ENCODE assay signal across 1 cellular context in the genomic region with DNA sequence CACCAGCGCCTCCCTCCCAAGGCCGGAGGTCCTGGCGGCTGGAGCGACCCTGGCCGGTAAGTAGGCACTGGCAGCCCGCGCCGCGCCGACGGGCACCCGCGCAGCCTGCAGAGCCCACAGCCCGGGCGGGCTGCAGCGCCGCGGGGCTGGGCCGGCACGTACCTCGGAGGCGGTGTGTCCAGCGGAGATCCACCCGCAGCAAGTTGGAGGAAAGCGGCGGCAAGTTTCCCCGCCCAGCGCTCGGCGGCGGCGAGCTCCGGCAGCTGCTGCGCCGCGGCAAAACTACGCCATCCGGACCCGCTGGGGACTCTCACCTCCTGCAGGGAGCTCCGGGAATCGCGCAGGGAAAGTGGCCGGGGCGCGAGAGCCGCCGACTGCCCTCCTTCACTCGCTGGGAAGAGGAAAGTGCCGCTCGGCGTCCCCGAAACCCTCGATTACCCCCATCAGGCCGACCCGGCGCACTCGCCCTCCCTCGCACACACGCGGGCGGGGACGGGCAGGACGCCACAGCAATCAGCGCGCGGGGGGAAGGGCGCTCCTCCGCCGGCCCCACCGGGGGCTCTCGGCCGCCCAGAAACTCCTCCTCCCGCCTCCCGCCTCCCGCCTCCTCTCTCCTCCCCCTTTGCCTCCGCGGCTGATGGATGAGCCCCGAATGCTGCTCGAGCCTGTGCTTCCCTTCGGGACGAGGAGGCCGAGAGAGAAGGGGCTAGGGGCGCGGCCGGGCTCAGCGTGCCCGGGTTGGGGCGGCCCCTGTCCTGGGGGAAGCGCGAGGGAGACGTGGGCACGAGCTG.
TF ChIP-seq lines count a peak whose summit lies in the region.

A gene (minus strand): TSS at position 436 of the 791 bp plus-strand sequence. CDS start 24,620 bp downstream, outside the sequence.

TF ChIP-seq in HEK293, 187 proteins besides CTCF, POLR2A, EP300 and RAD21 (continued from another document):
- TF ChIP-seq ZSCAN30 (tag by site-specific recombination; IDR thresholded peaks at IDR 0.05) (peak; percentile 87; the same call in 1 of the 2 replicates), SP7 (tag by site-specific recombination; IDR thresholded peaks at IDR 0.05) (peak; percentile 91), ZNF146 (tag by site-specific recombination; IDR thresholded peaks at IDR 0.05) (peak; percentile 35; the same call in 1 of the 2 replicates), ZNF791 (tag by site-specific recombination; IDR thresholded peaks at IDR 0.05) (no peak), ZNF366 (tag by site-specific recombination; conservative IDR thresholded peaks at IDR 0.05) (peak; percentile 80), MYNN (tag by site-specific recombination; IDR thresholded peaks at IDR 0.05; ENCODE audit: borderline replicate concordance) (peak; percentile 61; the same call in 1 of the 2 replicates), GFI1B (tag by site-specific recombination; IDR thresholded peaks at IDR 0.05) (peak; percentile 47; the same call in 1 of the 2 replicates), BCL11B (tag by site-specific recombination; IDR thresholded peaks at IDR 0.05; ENCODE audit: low read depth) (peak; percentile 94), BCL11A (tag by site-specific recombination; IDR thresholded peaks at IDR 0.05; ENCODE audit: low read depth) (peak; percentile 53; the same call in 1 of the 2 replicates), IKZF3 (tag by site-specific recombination; IDR thresholded peaks at IDR 0.05) (peak; percentile 80; the same call in 1 of the 2 replicates), ZNF777 (tag by site-specific recombination; IDR thresholded peaks at IDR 0.05; ENCODE audit: borderline replicate concordance) (0 out of 2 replicates have a peak, but pooled peaks have one; percentile 15), ZNF184 (tag by site-specific recombination; IDR thresholded peaks at IDR 0.05) (no peak), ZNF501 (tag by site-specific recombination; IDR thresholded peaks at IDR 0.05) (peak; percentile 93), ZNF341 (tag by site-specific recombination; IDR thresholded peaks at IDR 0.05; ENCODE audit: low read depth) (peak; percentile 76), ZBTB7A (tag by site-specific recombination; IDR thresholded peaks at IDR 0.05; ENCODE audit: low read depth) (0 out of 2 replicates have a peak, but pooled peaks have one; percentile 72), SP3 (tag by site-specific recombination; IDR thresholded peaks at IDR 0.05) (peak; percentile 98), ZNF514 (tag by site-specific recombination; IDR thresholded peaks at IDR 0.05) (no peak)
- TF ChIP-seq, protein P1, sequence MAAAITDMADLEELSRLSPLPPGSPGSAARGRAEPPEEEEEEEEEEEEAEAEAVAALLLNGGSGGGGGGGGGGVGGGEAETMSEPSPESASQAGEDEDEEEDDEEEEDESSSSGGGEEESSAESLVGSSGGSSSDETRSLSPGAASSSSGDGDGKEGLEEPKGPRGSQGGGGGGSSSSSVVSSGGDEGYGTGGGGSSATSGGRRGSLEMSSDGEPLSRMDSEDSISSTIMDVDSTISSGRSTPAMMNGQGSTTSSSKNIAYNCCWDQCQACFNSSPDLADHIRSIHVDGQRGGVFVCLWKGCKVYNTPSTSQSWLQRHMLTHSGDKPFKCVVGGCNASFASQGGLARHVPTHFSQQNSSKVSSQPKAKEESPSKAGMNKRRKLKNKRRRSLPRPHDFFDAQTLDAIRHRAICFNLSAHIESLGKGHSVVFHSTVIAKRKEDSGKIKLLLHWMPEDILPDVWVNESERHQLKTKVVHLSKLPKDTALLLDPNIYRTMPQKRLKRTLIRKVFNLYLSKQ (tag by site-specific recombination; IDR thresholded peaks at IDR 0.05; ENCODE audit: borderline replicate concordance), result no peak
- TF ChIP-seq, protein P2, sequence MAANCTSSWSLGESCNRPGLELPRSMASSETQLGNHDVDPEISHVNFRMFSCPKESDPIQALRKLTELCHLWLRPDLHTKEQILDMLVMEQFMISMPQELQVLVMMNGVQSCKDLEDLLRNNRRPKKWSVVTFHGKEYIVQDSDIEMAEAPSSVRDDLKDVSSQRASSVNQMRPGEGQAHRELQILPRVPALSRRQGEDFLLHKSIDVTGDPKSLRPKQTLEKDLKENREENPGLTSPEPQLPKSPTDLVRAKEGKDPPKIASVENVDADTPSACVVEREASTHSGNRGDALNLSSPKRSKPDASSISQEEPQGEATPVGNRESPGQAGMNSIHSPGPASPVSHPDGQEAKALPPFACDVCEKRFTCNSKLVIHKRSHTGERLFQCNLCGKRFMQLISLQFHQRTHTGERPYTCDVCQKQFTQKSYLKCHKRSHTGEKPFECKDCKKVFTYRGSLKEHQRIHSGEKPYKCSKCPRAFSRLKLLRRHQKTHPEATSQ (tag by site-specific recombination; IDR thresholded peaks at IDR 0.05), result peak; percentile 88
- TF ChIP-seq, protein P3, sequence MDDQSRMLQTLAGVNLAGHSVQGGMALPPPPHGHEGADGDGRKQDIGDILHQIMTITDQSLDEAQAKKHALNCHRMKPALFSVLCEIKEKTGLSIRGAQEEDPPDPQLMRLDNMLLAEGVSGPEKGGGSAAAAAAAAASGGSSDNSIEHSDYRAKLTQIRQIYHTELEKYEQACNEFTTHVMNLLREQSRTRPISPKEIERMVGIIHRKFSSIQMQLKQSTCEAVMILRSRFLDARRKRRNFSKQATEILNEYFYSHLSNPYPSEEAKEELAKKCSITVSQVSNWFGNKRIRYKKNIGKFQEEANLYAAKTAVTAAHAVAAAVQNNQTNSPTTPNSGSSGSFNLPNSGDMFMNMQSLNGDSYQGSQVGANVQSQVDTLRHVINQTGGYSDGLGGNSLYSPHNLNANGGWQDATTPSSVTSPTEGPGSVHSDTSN (CRISPR knock-in tag; IDR thresholded peaks at IDR 0.05), result peak; percentile 72; the same call in 1 of the 2 replicates
- TF ChIP-seq, protein P4, sequence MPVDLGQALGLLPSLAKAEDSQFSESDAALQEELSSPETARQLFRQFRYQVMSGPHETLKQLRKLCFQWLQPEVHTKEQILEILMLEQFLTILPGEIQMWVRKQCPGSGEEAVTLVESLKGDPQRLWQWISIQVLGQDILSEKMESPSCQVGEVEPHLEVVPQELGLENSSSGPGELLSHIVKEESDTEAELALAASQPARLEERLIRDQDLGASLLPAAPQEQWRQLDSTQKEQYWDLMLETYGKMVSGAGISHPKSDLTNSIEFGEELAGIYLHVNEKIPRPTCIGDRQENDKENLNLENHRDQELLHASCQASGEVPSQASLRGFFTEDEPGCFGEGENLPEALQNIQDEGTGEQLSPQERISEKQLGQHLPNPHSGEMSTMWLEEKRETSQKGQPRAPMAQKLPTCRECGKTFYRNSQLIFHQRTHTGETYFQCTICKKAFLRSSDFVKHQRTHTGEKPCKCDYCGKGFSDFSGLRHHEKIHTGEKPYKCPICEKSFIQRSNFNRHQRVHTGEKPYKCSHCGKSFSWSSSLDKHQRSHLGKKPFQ (tag by site-specific recombination; IDR thresholded peaks at IDR 0.05), result peak; percentile 74
- TF ChIP-seq, protein P5, sequence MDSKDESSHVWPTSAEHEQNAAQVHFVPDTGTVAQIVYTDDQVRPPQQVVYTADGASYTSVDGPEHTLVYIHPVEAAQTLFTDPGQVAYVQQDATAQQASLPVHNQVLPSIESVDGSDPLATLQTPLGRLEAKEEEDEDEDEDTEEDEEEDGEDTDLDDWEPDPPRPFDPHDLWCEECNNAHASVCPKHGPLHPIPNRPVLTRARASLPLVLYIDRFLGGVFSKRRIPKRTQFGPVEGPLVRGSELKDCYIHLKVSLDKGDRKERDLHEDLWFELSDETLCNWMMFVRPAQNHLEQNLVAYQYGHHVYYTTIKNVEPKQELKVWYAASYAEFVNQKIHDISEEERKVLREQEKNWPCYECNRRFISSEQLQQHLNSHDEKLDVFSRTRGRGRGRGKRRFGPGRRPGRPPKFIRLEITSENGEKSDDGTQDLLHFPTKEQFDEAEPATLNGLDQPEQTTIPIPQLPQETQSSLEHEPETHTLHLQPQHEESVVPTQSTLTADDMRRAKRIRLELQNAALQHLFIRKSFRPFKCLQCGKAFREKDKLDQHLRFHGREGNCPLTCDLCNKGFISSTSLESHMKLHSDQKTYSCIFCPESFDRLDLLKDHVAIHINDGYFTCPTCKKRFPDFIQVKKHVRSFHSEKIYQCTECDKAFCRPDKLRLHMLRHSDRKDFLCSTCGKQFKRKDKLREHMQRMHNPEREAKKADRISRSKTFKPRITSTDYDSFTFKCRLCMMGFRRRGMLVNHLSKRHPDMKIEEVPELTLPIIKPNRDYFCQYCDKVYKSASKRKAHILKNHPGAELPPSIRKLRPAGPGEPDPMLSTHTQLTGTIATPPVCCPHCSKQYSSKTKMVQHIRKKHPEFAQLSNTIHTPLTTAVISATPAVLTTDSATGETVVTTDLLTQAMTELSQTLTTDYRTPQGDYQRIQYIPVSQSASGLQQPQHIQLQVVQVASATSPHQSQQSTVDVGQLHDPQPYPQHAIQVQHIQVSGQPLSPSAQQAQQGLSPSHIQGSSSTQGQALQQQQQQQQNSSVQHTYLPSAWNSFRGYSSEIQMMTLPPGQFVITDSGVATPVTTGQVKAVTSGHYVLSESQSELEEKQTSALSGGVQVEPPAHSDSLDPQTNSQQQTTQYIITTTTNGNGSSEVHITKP (tag by site-specific recombination; IDR thresholded peaks at IDR 0.05), result peak; percentile 98
- TF ChIP-seq, protein P6, sequence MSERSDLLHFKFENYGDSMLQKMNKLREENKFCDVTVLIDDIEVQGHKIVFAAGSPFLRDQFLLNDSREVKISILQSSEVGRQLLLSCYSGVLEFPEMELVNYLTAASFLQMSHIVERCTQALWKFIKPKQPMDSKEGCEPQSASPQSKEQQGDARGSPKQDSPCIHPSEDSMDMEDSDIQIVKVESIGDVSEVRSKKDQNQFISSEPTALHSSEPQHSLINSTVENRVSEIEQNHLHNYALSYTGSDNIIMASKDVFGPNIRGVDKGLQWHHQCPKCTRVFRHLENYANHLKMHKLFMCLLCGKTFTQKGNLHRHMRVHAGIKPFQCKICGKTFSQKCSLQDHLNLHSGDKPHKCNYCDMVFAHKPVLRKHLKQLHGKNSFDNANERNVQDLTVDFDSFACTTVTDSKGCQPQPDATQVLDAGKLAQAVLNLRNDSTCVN (tag by site-specific recombination; optimal IDR thresholded peaks at IDR 0.05), result peak; percentile 95
- TF ChIP-seq, protein P7, sequence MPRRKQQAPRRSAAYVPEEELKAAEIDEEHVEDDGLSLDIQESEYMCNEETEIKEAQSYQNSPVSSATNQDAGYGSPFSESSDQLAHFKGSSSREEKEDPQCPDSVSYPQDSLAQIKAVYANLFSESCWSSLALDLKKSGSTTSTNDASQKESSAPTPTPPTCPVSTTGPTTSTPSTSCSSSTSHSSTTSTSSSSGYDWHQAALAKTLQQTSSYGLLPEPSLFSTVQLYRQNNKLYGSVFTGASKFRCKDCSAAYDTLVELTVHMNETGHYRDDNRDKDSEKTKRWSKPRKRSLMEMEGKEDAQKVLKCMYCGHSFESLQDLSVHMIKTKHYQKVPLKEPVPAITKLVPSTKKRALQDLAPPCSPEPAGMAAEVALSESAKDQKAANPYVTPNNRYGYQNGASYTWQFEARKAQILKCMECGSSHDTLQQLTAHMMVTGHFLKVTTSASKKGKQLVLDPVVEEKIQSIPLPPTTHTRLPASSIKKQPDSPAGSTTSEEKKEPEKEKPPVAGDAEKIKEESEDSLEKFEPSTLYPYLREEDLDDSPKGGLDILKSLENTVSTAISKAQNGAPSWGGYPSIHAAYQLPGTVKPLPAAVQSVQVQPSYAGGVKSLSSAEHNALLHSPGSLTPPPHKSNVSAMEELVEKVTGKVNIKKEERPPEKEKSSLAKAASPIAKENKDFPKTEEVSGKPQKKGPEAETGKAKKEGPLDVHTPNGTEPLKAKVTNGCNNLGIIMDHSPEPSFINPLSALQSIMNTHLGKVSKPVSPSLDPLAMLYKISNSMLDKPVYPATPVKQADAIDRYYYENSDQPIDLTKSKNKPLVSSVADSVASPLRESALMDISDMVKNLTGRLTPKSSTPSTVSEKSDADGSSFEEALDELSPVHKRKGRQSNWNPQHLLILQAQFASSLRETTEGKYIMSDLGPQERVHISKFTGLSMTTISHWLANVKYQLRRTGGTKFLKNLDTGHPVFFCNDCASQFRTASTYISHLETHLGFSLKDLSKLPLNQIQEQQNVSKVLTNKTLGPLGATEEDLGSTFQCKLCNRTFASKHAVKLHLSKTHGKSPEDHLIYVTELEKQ (tag by site-specific recombination; IDR thresholded peaks at IDR 0.05; ENCODE audit: borderline replicate concordance), result peak; percentile 49; the same call in 1 of the 2 replicates
- TF ChIP-seq, protein P8, sequence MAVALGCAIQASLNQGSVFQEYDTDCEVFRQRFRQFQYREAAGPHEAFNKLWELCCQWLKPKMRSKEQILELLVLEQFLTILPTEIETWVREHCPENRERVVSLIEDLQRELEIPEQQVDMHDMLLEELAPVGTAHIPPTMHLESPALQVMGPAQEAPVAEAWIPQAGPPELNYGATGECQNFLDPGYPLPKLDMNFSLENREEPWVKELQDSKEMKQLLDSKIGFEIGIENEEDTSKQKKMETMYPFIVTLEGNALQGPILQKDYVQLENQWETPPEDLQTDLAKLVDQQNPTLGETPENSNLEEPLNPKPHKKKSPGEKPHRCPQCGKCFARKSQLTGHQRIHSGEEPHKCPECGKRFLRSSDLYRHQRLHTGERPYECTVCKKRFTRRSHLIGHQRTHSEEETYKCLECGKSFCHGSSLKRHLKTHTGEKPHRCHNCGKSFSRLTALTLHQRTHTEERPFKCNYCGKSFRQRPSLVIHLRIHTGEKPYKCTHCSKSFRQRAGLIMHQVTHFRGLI (tag by site-specific recombination; IDR thresholded peaks at IDR 0.05), result no peak
